2 cellular contexts compared by ENCODE assay signal in genomic region chr20:51381557-51381956, GRCh38.
TF ChIP-seq lines count a peak whose summit lies in the region.

No MANE protein-coding gene starts in this region.

TF ChIP-seq in IMR-90, 13 proteins besides CTCF, POLR2A, EP300 and RAD21:
- TF ChIP-seq BHLHE40 (IDR thresholded peaks at IDR 0.05; ENCODE audit: low read depth, low read length) (no peak), SMC3 (IDR thresholded peaks at IDR 0.05; ENCODE audit: low read depth, low read length) (no peak), CHD1 (IDR thresholded peaks at IDR 0.05; ENCODE audit: low read depth, low read length) (no peak), MAFK (IDR thresholded peaks at IDR 0.05; ENCODE audit: low read depth, low read length) (no peak), MAZ (IDR thresholded peaks at IDR 0.05; ENCODE audit: borderline replicate concordance, low read depth, low read length) (no peak), MXI1 (IDR thresholded peaks at IDR 0.05; ENCODE audit: borderline replicate concordance, low read depth, low read length) (no peak), FOS (IDR thresholded peaks at IDR 0.05; ENCODE audit: low read depth, low read length) (no peak), ELK1 (IDR thresholded peaks at IDR 0.05; ENCODE audit: borderline replicate concordance, low read depth, low read length) (no peak), NFE2L2 (IDR thresholded peaks at IDR 0.05; ENCODE audit: low read depth, low read length) (no peak), USF2 (IDR thresholded peaks at IDR 0.05; ENCODE audit: low read depth, low read length) (no peak), RCOR1 (IDR thresholded peaks at IDR 0.05; ENCODE audit: insufficient replicate concordance, low read length) (no peak), CEBPB (IDR thresholded peaks at IDR 0.05; ENCODE audit: low read depth, low read length) (no peak), RFX5 (IDR thresholded peaks at IDR 0.05; ENCODE audit: low read depth, low read length) (no peak)

TF ChIP-seq in WTC11, 78 proteins besides CTCF, POLR2A, EP300 and RAD21:
- TF ChIP-seq E2F1 (CRISPR knock-in tag; IDR thresholded peaks at IDR 0.05) (no peak), SMAD3 (CRISPR knock-in tag; IDR thresholded peaks at IDR 0.05; ENCODE audit: borderline replicate concordance) (no peak), KAT7 (CRISPR knock-in tag; IDR thresholded peaks at IDR 0.05; ENCODE audit: borderline replicate concordance) (no peak), ZNF281 (CRISPR knock-in tag; IDR thresholded peaks at IDR 0.05) (no peak), ZNF219 (CRISPR knock-in tag; IDR thresholded peaks at IDR 0.05; ENCODE audit: borderline replicate concordance) (no peak), USF2 (CRISPR knock-in tag; IDR thresholded peaks at IDR 0.05) (no peak), ZNF121 (CRISPR knock-in tag; IDR thresholded peaks at IDR 0.05) (no peak), MAX (CRISPR knock-in tag; IDR thresholded peaks at IDR 0.05) (no peak), ZNF396 (CRISPR knock-in tag; IDR thresholded peaks at IDR 0.05; ENCODE audit: borderline replicate concordance) (no peak), ZMAT4 (CRISPR knock-in tag; IDR thresholded peaks at IDR 0.05) (no peak)
